Comparison of ENCODE assay signal across 9 cellular contexts in genomic region chr6:27872634-27873028, GRCh38. TPM values are rescaled to one million over a fixed set of nuclear protein-coding genes. Genes with fewer than 3 reads are reported as not detected.
DNase-seq lines count a peak whose midpoint lies in the region; ATAC-seq and TF ChIP-seq lines count a peak whose summit lies in the region.
"Had no signal": no experiment of that assay in that cellular context is flagged by ENCODE, and none has a peak within 500 bp of the region (broad histone marks: within the 10 kb centered on the region; RNA-seq: fewer than 3 reads in every experiment).

No MANE protein-coding gene starts in this region.

- peaks cover 3% of the 10 kb centered on the region; the same call in 1 of the 2 replicates for H3F3A ChIP-seq in GM23338 (replicated peaks; ENCODE audit: low read depth)

- peaks cover 42% of the 10 kb centered on the region for H3K36me3 Mint-ChIP-seq in Calu3 (ENCODE audit: insufficient read depth, unreplicated experiment)
- no peaks in the 10 kb centered on the region for H3K36me3 Mint-ChIP-seq in GM23338 (ENCODE audit: low read depth)

- intact Hi-C loops in Calu3 (cut with micrococcal nuclease; ENCODE audit: unreplicated experiment) (no loop called here), sigmoid colon (cut with DNase I) (no loop called here)

- WGBS in sigmoid colon, 2 donors, result 0 to 1% methylated on average over 16 of the region's 16 CpGs

- H3K79me2 ChIP-seq in GM23338 (replicated peaks; ENCODE audit: insufficient read depth), result no peaks in the 10 kb centered on the region

- peak overlapping the region; percentile 74 for H3K4me3 Mint-ChIP-seq in Calu3 (ENCODE audit: low read depth, unreplicated experiment)
- H3K4me3 Mint-ChIP-seq in GM23338, result peak overlapping the region; percentile 89

- DNase-seq in Calu3, result no peak
- DNase-seq in GM23338 (ENCODE audit: low spot score), result no peak
- no peak for DNase-seq in fibroblast of pulmonary artery (ENCODE audit: low read depth)
- no peak for DNase-seq in sigmoid colon
- no peak for DNase-seq in kidney tubule cell (ENCODE audit: low spot score)
- no peak for DNase-seq in NCI-H226

- no peaks in the 10 kb centered on the region for H3K36me3 ChIP-seq in GM23338 (ENCODE audit: insufficient read depth)
- no peaks in the 10 kb centered on the region for H3K36me3 ChIP-seq in sigmoid colon

- H3K4me3 ChIP-seq in GM23338 (peak overlapping the region; percentile 60), fibroblast of pulmonary artery (replicated peaks; ENCODE audit: low read depth, low read length) (peak overlapping the region; percentile 74), sigmoid colon (peak overlapping the region; percentile 4 to 46 (median 41))

- ATAC-seq in GM23338 (no peak; the same call in 1 of the 3 replicates), SK-N-SH treated with all-trans-retinoic acid at 6 μM for 48 hours (peak; percentile 3), HG02885 (IDR thresholded peaks at IDR 0.05; ENCODE audit: poor library complexity, unreplicated experiment) (no peak)

- H3K27ac ChIP-seq in GM23338 (ENCODE audit: low read depth) (peak overlapping the region; percentile 97), sigmoid colon (peak overlapping the region; percentile 28 to 62 (median 53))

- BruUV-seq in Calu3 (replicated peaks; lab: Mats Ljungman, UMichigan), result no TSS peak

- H3K4me2 ChIP-seq in GM23338, result peak overlapping the region; percentile 67

- TF ChIP-seq POLR2A in sigmoid colon (IDR thresholded peaks at IDR 0.05), result no peak

- no peaks in the 10 kb centered on the region for H3K27me3 Mint-ChIP-seq in Calu3 (ENCODE audit: unreplicated experiment)
- peaks cover 38% of the 10 kb centered on the region for H3K27me3 Mint-ChIP-seq in GM23338 (ENCODE audit: insufficient read depth, low read depth, poor library complexity)

- H3K9me3 Mint-ChIP-seq in Calu3 (ENCODE audit: low read depth, unreplicated experiment) (peaks cover 3% of the 10 kb centered on the region), GM23338 (peaks cover 3% of the 10 kb centered on the region; the same call in 2 of the 3 replicates)

- CTCF ChIA-PET in Calu3 (lab: Charles Lee), result interaction anchor here (0.6 to 1.7 kb wide), 7 partner anchors 18 to 77 kb away, joined by 3 to 10 read pairs (median 7); a partner anchor contains a TSS

- TF ChIP-seq EP300 in sigmoid colon (IDR thresholded peaks at IDR 0.05), result no peak

- H3K27ac Mint-ChIP-seq in Calu3 (ENCODE audit: unreplicated experiment) (peak overlapping the region; percentile 98), GM23338 (peak overlapping the region; percentile 100)

- H3K4me1 Mint-ChIP-seq in Calu3 (ENCODE audit: low read depth, unreplicated experiment), result peaks cover 23% of the 10 kb centered on the region
- peaks cover 30% of the 10 kb centered on the region for H3K4me1 Mint-ChIP-seq in GM23338

- H3K4me1 ChIP-seq in GM23338 (ENCODE audit: insufficient read depth), result peaks cover 11% of the 10 kb centered on the region; the same call in 1 of the 2 replicates
- peaks cover 0 to 19% (median 11%) of the 10 kb centered on the region in 4 donors for H3K4me1 ChIP-seq in sigmoid colon

- no peak overlapping the region for H2AFZ ChIP-seq in GM23338

- H3K9me2 ChIP-seq in GM23338 (ENCODE audit: insufficient read depth), result no peaks in the 10 kb centered on the region

- no peaks in the 10 kb centered on the region for H3K9me3 ChIP-seq in sigmoid colon

- H4K20me1 ChIP-seq in GM23338 (replicated peaks; ENCODE audit: insufficient read depth), result no peaks in the 10 kb centered on the region

- H3K27me3 ChIP-seq in GM23338 (ENCODE audit: insufficient read depth), result no peaks in the 10 kb centered on the region
- peaks cover 32 to 74% (median 68%) of the 10 kb centered on the region in 3 donors for H3K27me3 ChIP-seq in sigmoid colon

- no peak for TF ChIP-seq CTCF in Calu3 (IDR thresholded peaks at IDR 0.05; ENCODE audit: unreplicated experiment)
- TF ChIP-seq CTCF in GM23338 (conservative IDR thresholded peaks at IDR 0.05; ENCODE audit: low read depth in 2 of 2), result no peak
- no peak for TF ChIP-seq CTCF in fibroblast of pulmonary artery (IDR thresholded peaks at IDR 0.05; ENCODE audit: low read length, missing control alignments)
- no peak for TF ChIP-seq CTCF in sigmoid colon (IDR thresholded peaks at IDR 0.05)

TF ChIP-seq in GM23338, 12 proteins besides CTCF, POLR2A, EP300 and RAD21 (continues in another document):
- TF ChIP-seq STAT1 (IDR thresholded peaks at IDR 0.05; ENCODE audit: unreplicated experiment) (no peak), POLR2AphosphoS5 (IDR thresholded peaks at IDR 0.05; ENCODE audit: low read depth) (no peak), EZH2phosphoT487 (IDR thresholded peaks at IDR 0.05; ENCODE audit: unreplicated experiment) (no peak), NANOG (IDR thresholded peaks at IDR 0.05; ENCODE audit: borderline replicate concordance) (no peak), JUNB (IDR thresholded peaks at IDR 0.05; ENCODE audit: unreplicated experiment) (no peak), ZNF114 (CRISPR knock-in tag; IDR thresholded peaks at IDR 0.05) (no peak), EZH2 (IDR thresholded peaks at IDR 0.05; ENCODE audit: low read depth, unreplicated experiment) (no peak), ETS1 (IDR thresholded peaks at IDR 0.05) (no peak)

TF ChIP-seq in SK-N-SH treated with all-trans-retinoic acid at 6 μM for 48 hours, 23 proteins besides CTCF, POLR2A, EP300 and RAD21:
- no peak for TF ChIP-seq ZFP30 (CRISPR knock-in tag; IDR thresholded peaks at IDR 0.05)
- TF ChIP-seq PATZ1 (CRISPR knock-in tag; IDR thresholded peaks at IDR 0.05; ENCODE audit: borderline replicate concordance), result no peak
- TF ChIP-seq GLIS3 (CRISPR knock-in tag; IDR thresholded peaks at IDR 0.05), result no peak
- TF ChIP-seq PPARA (CRISPR knock-in tag; IDR thresholded peaks at IDR 0.05; ENCODE audit: borderline replicate concordance), result no peak
- no peak for TF ChIP-seq ARNTL (CRISPR knock-in tag; IDR thresholded peaks at IDR 0.05; ENCODE audit: borderline replicate concordance, low read depth)
- TF ChIP-seq CSRNP3 (CRISPR knock-in tag; IDR thresholded peaks at IDR 0.05), result no peak
- TF ChIP-seq TSHZ2 (CRISPR knock-in tag; IDR thresholded peaks at IDR 0.05), result no peak
- TF ChIP-seq SNAI2 (CRISPR knock-in tag; IDR thresholded peaks at IDR 0.05), result no peak
- TF ChIP-seq OSR1 (CRISPR knock-in tag; IDR thresholded peaks at IDR 0.05), result no peak
- TF ChIP-seq ESRRG (CRISPR knock-in tag; IDR thresholded peaks at IDR 0.05), result no peak
- no peak for TF ChIP-seq ZNF8 (CRISPR knock-in tag; IDR thresholded peaks at IDR 0.05)
- no peak for TF ChIP-seq TOX (CRISPR knock-in tag; IDR thresholded peaks at IDR 0.05; ENCODE audit: borderline replicate concordance)
- TF ChIP-seq CSDC2 (CRISPR knock-in tag; IDR thresholded peaks at IDR 0.05), result no peak

RNA-seq across cellular contexts. Expression of gene OR2B2, which starts 39.6 kb away (rescaled TPM):
- total RNA-seq in Calu3 (2022), result not detected in 2 replicates
- total RNA-seq in GM23338 (2014; rRNA removed; shearing (Covaris generic)), result 0.38 TPM in 1 of 2 replicates, not detected in the other
- not detected in 2 replicates for polyA plus RNA-seq in GM23338 (2016; fragmentation: Nextera tagmentation; extraction: Ambion mirVana)
- total RNA-seq in sigmoid colon, result not detected
- polyA plus RNA-seq in sigmoid colon, result not detected
- total RNA-seq: LHCN-M2 had no signal
